19 cellular contexts compared by ENCODE assay signal in the genomic region with DNA sequence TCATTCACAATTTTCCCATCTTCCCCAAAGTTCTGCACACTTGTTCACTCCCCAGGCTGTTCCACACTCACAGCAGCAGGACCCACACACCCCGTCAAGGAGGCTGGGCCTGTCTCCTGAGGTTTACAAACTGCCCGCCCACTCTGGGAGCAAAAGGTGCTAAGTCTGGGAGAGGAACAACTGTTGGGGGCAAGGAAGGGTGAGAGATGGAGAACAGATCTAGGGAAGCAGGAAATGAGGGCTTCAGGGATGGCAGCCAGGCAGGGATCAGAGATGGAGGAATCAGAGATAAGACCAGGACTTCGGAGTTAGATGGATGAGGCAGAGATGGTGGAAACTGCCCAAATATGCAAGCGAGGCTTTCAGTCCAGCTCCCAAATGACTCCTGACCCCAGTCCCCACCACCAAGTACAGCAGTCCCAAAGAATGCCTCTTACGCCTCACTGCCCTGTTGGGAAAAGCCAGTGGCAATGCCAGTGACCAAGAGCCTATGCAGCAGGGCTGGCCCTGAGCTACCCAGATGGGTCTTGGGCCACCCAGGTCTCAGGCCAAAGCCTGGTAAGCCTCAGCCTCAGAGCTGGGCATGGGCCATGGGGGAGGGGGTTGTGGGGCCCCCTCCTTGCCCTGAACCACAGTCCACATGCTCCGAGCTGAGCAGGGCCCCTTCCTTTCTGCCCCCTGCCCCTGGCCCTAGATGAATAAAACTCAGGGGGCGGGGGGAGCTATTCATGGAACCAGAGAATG.
"Had no signal": no experiment of that assay in that cellular context is flagged by ENCODE, and none has a peak within 500 bp of the region (broad histone marks: within the 10 kb centered on the region; RNA-seq: fewer than 3 reads in every experiment).

No MANE protein-coding gene starts in this region.

- H3K27me3 ChIP-seq: upper lobe of left lung had no signal

- H3K27ac Mint-ChIP-seq: endodermal cell; natural killer cell; progenitor cell of endocrine pancreas; stimulated activated effector memory CD8-positive, alpha-beta T cell treated with anti-CD3 and anti-CD28 coated beads, Interleukin-12 subunit alpha, Interleukin-12 subunit beta, amount 100 ng/mL, for 72 hours had no signal

- H3K4me3 ChIP-seq: coronary artery, heart right ventricle, pancreas, smooth muscle cell, suprapubic skin, thyroid gland, upper lobe of left lung had no signal

- H3K9me3 ChIP-seq: heart right ventricle, pancreas, suprapubic skin, thyroid gland, upper lobe of left lung had no signal

- H3K4me1 ChIP-seq: heart right ventricle, pancreas, suprapubic skin, thyroid gland, upper lobe of left lung had no signal

- H3K4me2 ChIP-seq: smooth muscle cell had no signal

- DNase-seq: effector CD4-positive, alpha-beta T cell; endodermal cell; heart right ventricle; hypothalamus; natural killer cell; occipital lobe; pancreas; right cardiac atrium; stimulated activated CD4-positive, alpha-beta T cell treated with anti-CD3 and anti-CD28 coated beads, Interleukin-4, amount 100 ng/mL, for 1 hour; stimulated activated CD8-positive, alpha-beta memory T cell treated with anti-CD3 and anti-CD28 coated beads, Interleukin-4, amount 100 ng/mL, for 48 hours; stimulated activated naive CD8-positive, alpha-beta T cell treated with anti-CD3 and anti-CD28 coated beads, Interleukin-15, Interleukin-2, amounts not matched to agents 100 U/mL and 50 U/mL, for 24 hours; thyroid gland; upper lobe of left lung had no signal

- H3K9me3 Mint-ChIP-seq: endodermal cell; natural killer cell; neural crest cell; stimulated activated effector memory CD8-positive, alpha-beta T cell treated with anti-CD3 and anti-CD28 coated beads, Interleukin-12 subunit alpha, Interleukin-12 subunit beta, amount 100 ng/mL, for 72 hours had no signal

- H3K4me3 Mint-ChIP-seq: endodermal cell; natural killer cell; neural crest cell; stimulated activated effector memory CD8-positive, alpha-beta T cell treated with anti-CD3 and anti-CD28 coated beads, Interleukin-12 subunit alpha, Interleukin-12 subunit beta, amount 100 ng/mL, for 72 hours had no signal

- H3K36me3 ChIP-seq: heart right ventricle, pancreas, suprapubic skin, thyroid gland, upper lobe of left lung had no signal

- ATAC-seq: heart right ventricle, natural killer cell, right cardiac atrium had no signal

- H3K27ac ChIP-seq: coronary artery, heart right ventricle, pancreas, suprapubic skin, thyroid gland, upper lobe of left lung had no signal

- H3K36me3 Mint-ChIP-seq: natural killer cell; stimulated activated effector memory CD8-positive, alpha-beta T cell treated with anti-CD3 and anti-CD28 coated beads, Interleukin-12 subunit alpha, Interleukin-12 subunit beta, amount 100 ng/mL, for 72 hours had no signal

- H3K4me1 Mint-ChIP-seq: natural killer cell; stimulated activated effector memory CD8-positive, alpha-beta T cell treated with anti-CD3 and anti-CD28 coated beads, Interleukin-12 subunit alpha, Interleukin-12 subunit beta, amount 100 ng/mL, for 72 hours had no signal
